1 cellular context compared by ENCODE assay signal in genomic region chr4:7042697-7043464, GRCh38.
TF ChIP-seq lines count a peak whose summit lies in the region.

A gene with protein sequence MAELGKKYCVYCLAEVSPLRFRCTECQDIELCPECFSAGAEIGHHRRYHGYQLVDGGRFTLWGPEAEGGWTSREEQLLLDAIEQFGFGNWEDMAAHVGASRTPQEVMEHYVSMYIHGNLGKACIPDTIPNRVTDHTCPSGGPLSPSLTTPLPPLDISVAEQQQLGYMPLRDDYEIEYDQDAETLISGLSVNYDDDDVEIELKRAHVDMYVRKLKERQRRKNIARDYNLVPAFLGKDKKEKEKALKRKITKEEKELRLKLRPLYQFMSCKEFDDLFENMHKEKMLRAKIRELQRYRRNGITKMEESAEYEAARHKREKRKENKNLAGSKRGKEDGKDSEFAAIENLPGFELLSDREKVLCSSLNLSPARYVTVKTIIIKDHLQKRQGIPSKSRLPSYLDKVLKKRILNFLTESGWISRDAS (plus strand): TSS chr4:7043372. CDS start chr4:7043580, 208 bp downstream.

TF ChIP-seq in K562, 482 proteins besides CTCF, POLR2A, EP300 and RAD21 (continued from another document and continues in another):
- TF ChIP-seq CHD7 (IDR thresholded peaks at IDR 0.05; ENCODE audit: low read depth, low read length) (no peak), CBFA2T3 (IDR thresholded peaks at IDR 0.05) (no peak), TAL1 (IDR thresholded peaks at IDR 0.05) (no peak), TAF1 (IDR thresholded peaks at IDR 0.05; ENCODE audit: control insufficient read depth, extremely low read depth, insufficient read depth, low read length, severe bottlenecking) (no peak), CBX8 (IDR thresholded peaks at IDR 0.05; ENCODE audit: borderline replicate concordance, extremely low read depth, low read depth, low read length, poor library complexity, severe bottlenecking) (no peak), ZNF830 (CRISPR knock-in tag; IDR thresholded peaks at IDR 0.05) (no peak), NR4A1 (CRISPR knock-in tag; IDR thresholded peaks at IDR 0.05) (no peak; the same call in 1 of the 2 replicates), NR4A1 (tag; IDR thresholded peaks at IDR 0.05) (no peak), ETV1 (tag; conservative IDR thresholded peaks at IDR 0.05; ENCODE audit: low read depth) (no peak), ZBTB7A (IDR thresholded peaks at IDR 0.05; ENCODE audit: borderline replicate concordance, control insufficient read depth, low read depth, low read length) (peak; percentile 85; the same call in 1 of the 2 replicates), ZNF436 (CRISPR knock-in tag; IDR thresholded peaks at IDR 0.05) (no peak), SAFB (IDR thresholded peaks at IDR 0.05; ENCODE audit: borderline replicate concordance, low read depth, low read length) (no peak), SP1 (CRISPR knock-in tag; IDR thresholded peaks at IDR 0.05) (peak; percentile 88), ZBTB33 (CRISPR knock-in tag; IDR thresholded peaks at IDR 0.05) (no peak), MAFG (tag; conservative IDR thresholded peaks at IDR 0.05) (no peak), IRF2 (CRISPR knock-in tag; IDR thresholded peaks at IDR 0.05) (no peak), CAMTA2 (CRISPR knock-in tag; conservative IDR thresholded peaks at IDR 0.05) (no peak), BRF1 (IDR thresholded peaks at IDR 0.05; ENCODE audit: borderline replicate concordance, extremely low read depth, insufficient read length) (no peak), E2F6 (IDR thresholded peaks at IDR 0.05; ENCODE audit: borderline replicate concordance in 1 of 2, extremely low read depth in 1 of 2, insufficient read depth in 1 of 2, insufficient read length in 1 of 2, low read depth in 1 of 2, low read length in 1 of 2, poor library complexity in 1 of 2, severe bottlenecking in 1 of 2) (peak in 1 of 2 experiments; percentile 84), CCNT2 (IDR thresholded peaks at IDR 0.05; ENCODE audit: borderline replicate concordance, extremely low read depth, insufficient read length, low read depth, low read length) (no peak), RUNX1 (IDR thresholded peaks at IDR 0.05; ENCODE audit: low read depth) (no peak), PCBP2 (IDR thresholded peaks at IDR 0.05; ENCODE audit: low read depth, low read length, poor library complexity, severe bottlenecking) (no peak), MCM3 (IDR thresholded peaks at IDR 0.05) (no peak), MEIS2 (IDR thresholded peaks at IDR 0.05; ENCODE audit: partially characterized antibody) (peak; percentile 77), RFX1 (IDR thresholded peaks at IDR 0.05) (peak; percentile 96), NR2F6 (CRISPR knock-in tag; IDR thresholded peaks at IDR 0.05) (no peak), ETV6 (IDR thresholded peaks at IDR 0.05; ENCODE audit: borderline replicate concordance in 1 of 2, low read depth in 2 of 2, low read length in 1 of 2) (no peak), ETV6 (CRISPR knock-in tag; IDR thresholded peaks at IDR 0.05; ENCODE audit: borderline replicate concordance) (no peak), CBX1 (IDR thresholded peaks at IDR 0.05; ENCODE audit: low read depth) (no peak), ILK (tag; IDR thresholded peaks at IDR 0.05; ENCODE audit: borderline replicate concordance, low read depth) (no peak), ZNF586 (CRISPR knock-in tag; conservative IDR thresholded peaks at IDR 0.05) (no peak)
- TF ChIP-seq, protein P1, sequence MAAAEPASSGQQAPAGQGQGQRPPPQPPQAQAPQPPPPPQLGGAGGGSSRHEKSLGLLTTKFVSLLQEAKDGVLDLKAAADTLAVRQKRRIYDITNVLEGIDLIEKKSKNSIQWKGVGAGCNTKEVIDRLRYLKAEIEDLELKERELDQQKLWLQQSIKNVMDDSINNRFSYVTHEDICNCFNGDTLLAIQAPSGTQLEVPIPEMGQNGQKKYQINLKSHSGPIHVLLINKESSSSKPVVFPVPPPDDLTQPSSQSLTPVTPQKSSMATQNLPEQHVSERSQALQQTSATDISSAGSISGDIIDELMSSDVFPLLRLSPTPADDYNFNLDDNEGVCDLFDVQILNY (CRISPR knock-in tag; IDR thresholded peaks at IDR 0.05) = no peak
- TF ChIP-seq, protein P2, sequence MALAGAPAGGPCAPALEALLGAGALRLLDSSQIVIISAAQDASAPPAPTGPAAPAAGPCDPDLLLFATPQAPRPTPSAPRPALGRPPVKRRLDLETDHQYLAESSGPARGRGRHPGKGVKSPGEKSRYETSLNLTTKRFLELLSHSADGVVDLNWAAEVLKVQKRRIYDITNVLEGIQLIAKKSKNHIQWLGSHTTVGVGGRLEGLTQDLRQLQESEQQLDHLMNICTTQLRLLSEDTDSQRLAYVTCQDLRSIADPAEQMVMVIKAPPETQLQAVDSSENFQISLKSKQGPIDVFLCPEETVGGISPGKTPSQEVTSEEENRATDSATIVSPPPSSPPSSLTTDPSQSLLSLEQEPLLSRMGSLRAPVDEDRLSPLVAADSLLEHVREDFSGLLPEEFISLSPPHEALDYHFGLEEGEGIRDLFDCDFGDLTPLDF (CRISPR knock-in tag; IDR thresholded peaks at IDR 0.05) = peak; percentile 86
